21 cellular contexts compared by ENCODE assay signal in the genomic region with DNA sequence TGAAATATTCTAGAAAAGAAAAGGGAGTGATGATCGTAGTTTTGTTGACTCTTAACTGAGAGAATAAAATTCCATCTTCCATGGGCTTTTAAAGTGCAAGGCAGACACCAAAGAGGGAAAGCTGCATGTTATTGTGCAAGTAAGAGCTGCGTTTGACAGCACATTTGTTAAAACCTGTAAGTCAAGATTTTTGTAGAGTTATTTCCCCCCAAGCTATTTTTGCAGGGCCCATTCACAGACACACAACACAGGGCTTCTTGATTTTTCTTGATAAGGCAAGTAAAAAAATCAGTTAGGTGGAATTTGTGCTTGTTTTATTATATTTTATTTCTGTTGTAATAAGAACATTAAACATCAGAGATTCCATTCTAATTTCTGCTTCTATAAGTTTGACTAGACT. TPM values are rescaled to one million over a fixed set of nuclear protein-coding genes. Genes with fewer than 3 reads are reported as not detected.
DNase-seq lines count a peak whose midpoint lies in the region; ATAC-seq and TF ChIP-seq lines count a peak whose summit lies in the region.
"Had no signal": no experiment of that assay in that cellular context is flagged by ENCODE, and none has a peak within 500 bp of the region (broad histone marks: within the 10 kb centered on the region; RNA-seq: fewer than 3 reads in every experiment).

No MANE protein-coding gene starts in this region.

- TF ChIP-seq CTCF in SK-N-SH (IDR thresholded peaks at IDR 0.05) (no peak), mesothelial cell of epicardium (IDR thresholded peaks at IDR 0.05; ENCODE audit: unreplicated experiment) (no peak)

- no peak overlapping the region for H3K27ac ChIP-seq in SK-N-SH (ENCODE audit: low read depth in 2 of 2, low read length in 1 of 2)
- peak overlapping the region; percentile 41 for H3K27ac ChIP-seq in epithelial cell of prostate

- no peaks in the 10 kb centered on the region for H3K27me3 ChIP-seq in SK-N-SH (ENCODE audit: insufficient read depth)

- 52% methylated on average over 2 of the region's 2 CpGs for WGBS in SK-N-SH (ENCODE audit: low lambda C conversion rate)

- H3K36me3 Mint-ChIP-seq in mesothelial cell of epicardium (peaks cover 2% of the 10 kb centered on the region), immature natural killer cell (no peaks in the 10 kb centered on the region)
- H3K36me3 Mint-ChIP-seq: CD14-positive monocyte had no signal

- H3K4me1 ChIP-seq in SK-N-SH (ENCODE audit: control insufficient read depth in 1 of 2, insufficient read depth in 2 of 2, low read depth in 1 of 2, low read length in 1 of 2): no peaks in the 10 kb centered on the region

- H3K9me3 ChIP-seq in SK-N-SH: no peaks in the 10 kb centered on the region

- no peak overlapping the region for H3K9ac ChIP-seq in SK-N-SH

- no peaks in the 10 kb centered on the region for H3K27me3 Mint-ChIP-seq in mesothelial cell of epicardium (ENCODE audit: low read depth)
- peaks cover 0 to 1% (median under 1%) of the 10 kb centered on the region in 3 donors for H3K27me3 Mint-ChIP-seq in immature natural killer cell (ENCODE audit: low read depth in 3 of 3)

- H3K79me2 ChIP-seq in SK-N-SH (ENCODE audit: insufficient read depth): no peaks in the 10 kb centered on the region

- no peak overlapping the region for H3K4me3 ChIP-seq in SK-N-SH (ENCODE audit: low read depth in 2 of 2, low read length in 1 of 2)
- H3K4me3 ChIP-seq: GM23338, K562 had no signal

- CTCF ChIA-PET in SK-N-SH (lab: Yijun Ruan, JAX): no interaction called here

- H3K9me2 ChIP-seq in SK-N-SH: no peaks in the 10 kb centered on the region

- no peaks in the 10 kb centered on the region for H4K20me1 ChIP-seq in SK-N-SH (ENCODE audit: insufficient read depth)

- H3K4me1 Mint-ChIP-seq in mesothelial cell of epicardium (peaks cover 34% of the 10 kb centered on the region), immature natural killer cell (no peaks in the 10 kb centered on the region)
- H3K4me1 Mint-ChIP-seq: CD14-positive monocyte, GM23338 had no signal

- H3K4me3 Mint-ChIP-seq in mesothelial cell of epicardium (peak overlapping the region; percentile 10), immature natural killer cell (no peak overlapping the region)
- H3K4me3 Mint-ChIP-seq: CD14-positive monocyte, GM23338 had no signal

- DNase-seq in SK-N-SH (peak; percentile 4), epithelial cell of prostate (ENCODE audit: low read depth, low spot score) (peak; percentile 60), mesothelial cell of epicardium (ENCODE audit: low spot score in 2 of 2, unreplicated experiment in 2 of 2) (no peak), SW 1271 (lab: John Stamatoyannopoulos, UW) (no peak), immature natural killer cell (no peak), EL (no peak)
- no peak for DNase-seq in NK-92 treated with Interleukin-12 subunit alpha and Interleukin-12 subunit beta, amount 100 ng/mL, for 24 hours (lab: John Stamatoyannopoulos, UW)
- DNase-seq: 8988T, DMS 273 treated with DMSO at 0.1 percent for 48 hours, DND-41, GDM1, HCEC 1CT, NCI-H1105 treated with DMSO at 0.1 percent for 48 hours, NCI-H1694 treated with DMSO at 0.1 percent for 48 hours, NCI-H2107, NCI-H510A treated with DMSO at 0.1 percent for 48 hours, NCI-H774 had no signal

- H3K27ac Mint-ChIP-seq in mesothelial cell of epicardium: peak overlapping the region; percentile 95
- no peak overlapping the region for H3K27ac Mint-ChIP-seq in immature natural killer cell
- H3K27ac Mint-ChIP-seq: CD14-positive monocyte, GM23338 had no signal

- TF ChIP-seq RAD21 in SK-N-SH (IDR thresholded peaks at IDR 0.05; ENCODE audit: low read length): no peak

- H3K9me3 Mint-ChIP-seq in mesothelial cell of epicardium: peaks cover 3% of the 10 kb centered on the region
- no peaks in the 10 kb centered on the region for H3K9me3 Mint-ChIP-seq in immature natural killer cell
- H3K9me3 Mint-ChIP-seq: GM23338 had no signal

- H3K4me2 ChIP-seq in SK-N-SH: no peak overlapping the region
- H3K4me2 ChIP-seq: GM23338 had no signal

- TF ChIP-seq EP300 in SK-N-SH (IDR thresholded peaks at IDR 0.05; ENCODE audit: borderline replicate concordance in 1 of 2, low read depth in 1 of 2, low read length in 1 of 2): no peak

- no peaks in the 10 kb centered on the region for H3K36me3 ChIP-seq in SK-N-SH (replicated peaks in 1 of 2; ENCODE audit: control insufficient read depth in 1 of 2, insufficient read depth in 2 of 2, low read length in 1 of 2)

- no peaks in the 10 kb centered on the region for H3F3A ChIP-seq in SK-N-SH (replicated peaks; ENCODE audit: insufficient read depth)

- H2AFZ ChIP-seq in SK-N-SH (ENCODE audit: low read depth): no peak overlapping the region
- H2AFZ ChIP-seq: GM23338 had no signal

- POLR2A ChIA-PET in SK-N-SH (lab: Yijun Ruan, JAX): interaction anchor here (0.7 kb wide), 1 partner anchor 459 kb away, joined by 4 read pairs; no protein-coding TSS in a partner anchor

- no peak for ATAC-seq in SK-N-SH treated with all-trans-retinoic acid at 6 μM for 48 hours
- ATAC-seq: GM23338, K562 had no signal

TF ChIP-seq in SK-N-SH, 30 proteins besides CTCF, POLR2A, EP300 and RAD21 (continues in another document):
- TF ChIP-seq MXI1 (IDR thresholded peaks at IDR 0.05; ENCODE audit: low read depth, low read length) (no peak), RXRA (IDR thresholded peaks at IDR 0.05; ENCODE audit: borderline replicate concordance, low read depth) (no peak), GATA2 (CRISPR knock-in tag; IDR thresholded peaks at IDR 0.05) (no peak), IRF3 (IDR thresholded peaks at IDR 0.05; ENCODE audit: low read depth, low read length) (no peak), MAX (IDR thresholded peaks at IDR 0.05; ENCODE audit: low read depth) (no peak), CHD2 (IDR thresholded peaks at IDR 0.05; ENCODE audit: low read length, partially characterized antibody) (no peak)

TF ChIP-seq in SK-N-SH treated with all-trans-retinoic acid at 6 μM for 48 hours, 23 proteins besides CTCF, POLR2A, EP300 and RAD21:
- no peak for TF ChIP-seq RARB (CRISPR knock-in tag; IDR thresholded peaks at IDR 0.05)
- no peak for TF ChIP-seq GLIS3 (CRISPR knock-in tag; IDR thresholded peaks at IDR 0.05)
- TF ChIP-seq ZFP3 (CRISPR knock-in tag; IDR thresholded peaks at IDR 0.05): no peak
- no peak for TF ChIP-seq CREB5 (CRISPR knock-in tag; IDR thresholded peaks at IDR 0.05; ENCODE audit: low read depth)
- TF ChIP-seq ESRRG (CRISPR knock-in tag; IDR thresholded peaks at IDR 0.05): no peak
- TF ChIP-seq SNAI2 (CRISPR knock-in tag; IDR thresholded peaks at IDR 0.05): no peak
- no peak for TF ChIP-seq TOX (CRISPR knock-in tag; IDR thresholded peaks at IDR 0.05; ENCODE audit: borderline replicate concordance)
- TF ChIP-seq, protein P1, sequence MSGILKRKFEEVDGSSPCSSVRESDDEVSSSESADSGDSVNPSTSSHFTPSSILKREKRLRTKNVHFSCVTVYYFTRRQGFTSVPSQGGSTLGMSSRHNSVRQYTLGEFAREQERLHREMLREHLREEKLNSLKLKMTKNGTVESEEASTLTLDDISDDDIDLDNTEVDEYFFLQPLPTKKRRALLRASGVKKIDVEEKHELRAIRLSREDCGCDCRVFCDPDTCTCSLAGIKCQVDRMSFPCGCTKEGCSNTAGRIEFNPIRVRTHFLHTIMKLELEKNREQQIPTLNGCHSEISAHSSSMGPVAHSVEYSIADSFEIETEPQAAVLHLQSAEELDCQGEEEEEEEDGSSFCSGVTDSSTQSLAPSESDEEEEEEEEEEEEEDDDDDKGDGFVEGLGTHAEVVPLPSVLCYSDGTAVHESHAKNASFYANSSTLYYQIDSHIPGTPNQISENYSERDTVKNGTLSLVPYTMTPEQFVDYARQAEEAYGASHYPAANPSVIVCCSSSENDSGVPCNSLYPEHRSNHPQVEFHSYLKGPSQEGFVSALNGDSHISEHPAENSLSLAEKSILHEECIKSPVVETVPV (CRISPR knock-in tag; IDR thresholded peaks at IDR 0.05): no peak
- TF ChIP-seq ISL1 (CRISPR knock-in tag; IDR thresholded peaks at IDR 0.05): no peak
- TF ChIP-seq ZC3H10 (CRISPR knock-in tag; IDR thresholded peaks at IDR 0.05): no peak
- no peak for TF ChIP-seq ZNF565 (CRISPR knock-in tag; conservative IDR thresholded peaks at IDR 0.05; ENCODE audit: low read depth)
- TF ChIP-seq CSDC2 (CRISPR knock-in tag; IDR thresholded peaks at IDR 0.05): no peak
- no peak for TF ChIP-seq BACH2 (CRISPR knock-in tag; IDR thresholded peaks at IDR 0.05; ENCODE audit: borderline replicate concordance)
- no peak for TF ChIP-seq ARNTL (CRISPR knock-in tag; IDR thresholded peaks at IDR 0.05; ENCODE audit: borderline replicate concordance, low read depth)

RNA-seq across cellular contexts. Expression of gene CFAP206, which starts 13.8 kb away (rescaled TPM):
- polyA plus RNA-seq in SK-N-SH (2012; rRNA removed): 0.46 and 0.78 TPM in 2 replicates
- polyA plus RNA-seq in SK-N-SH (2012; cell fraction: cytosol; rRNA removed): 0.54 and 0.68 TPM in 2 replicates
- polyA plus RNA-seq in SK-N-SH (2012; cell fraction: nucleus; rRNA removed): 0.60 and 0.86 TPM in 2 replicates
- total RNA-seq in mesothelial cell of epicardium: 1.0 to 1.6 TPM (median 1.5 TPM) in 3 replicates
- polyA plus RNA-seq in immature natural killer cell: not detected
- total RNA-seq: GM23338 had no signal
- polyA plus RNA-seq: CD14-positive monocyte, GM23338 had no signal

RNA-seq across cellular contexts. Expression of gene SLC35A1, which starts 51.2 kb away (rescaled TPM):
- polyA plus RNA-seq in SK-N-SH (2012; rRNA removed) (9.2 and 13.9 TPM in 2 replicates), immature natural killer cell (10 to 100 TPM; 29.0 to 55.0 (median 30.0) TPM)
- polyA plus RNA-seq in SK-N-SH (2012; cell fraction: cytosol; rRNA removed): 12.7 and 15.7 TPM in 2 replicates
- polyA plus RNA-seq in SK-N-SH (2012; cell fraction: nucleus; rRNA removed): 7.7 and 19.6 TPM in 2 replicates
- 24.0 to 26.6 TPM (median 26.4 TPM) in 3 replicates for total RNA-seq in mesothelial cell of epicardium

Comparison
In these comparisons a context has a peak if more than half of its experiments do, and no peak if none do; other contexts are left out.
1. DNase-seq: peak in SK-N-SH (single experiment) and epithelial cell of prostate (single experiment); none in mesothelial cell of epicardium (0 of 2), NK-92 treated with Interleukin-12 subunit alpha and Interleukin-12 subunit beta, amount 100 ng/mL, for 24 hours (single experiment), SW 1271 (0 of 2), immature natural killer cell (0 of 3) and EL (single experiment).